In the genomic region with DNA sequence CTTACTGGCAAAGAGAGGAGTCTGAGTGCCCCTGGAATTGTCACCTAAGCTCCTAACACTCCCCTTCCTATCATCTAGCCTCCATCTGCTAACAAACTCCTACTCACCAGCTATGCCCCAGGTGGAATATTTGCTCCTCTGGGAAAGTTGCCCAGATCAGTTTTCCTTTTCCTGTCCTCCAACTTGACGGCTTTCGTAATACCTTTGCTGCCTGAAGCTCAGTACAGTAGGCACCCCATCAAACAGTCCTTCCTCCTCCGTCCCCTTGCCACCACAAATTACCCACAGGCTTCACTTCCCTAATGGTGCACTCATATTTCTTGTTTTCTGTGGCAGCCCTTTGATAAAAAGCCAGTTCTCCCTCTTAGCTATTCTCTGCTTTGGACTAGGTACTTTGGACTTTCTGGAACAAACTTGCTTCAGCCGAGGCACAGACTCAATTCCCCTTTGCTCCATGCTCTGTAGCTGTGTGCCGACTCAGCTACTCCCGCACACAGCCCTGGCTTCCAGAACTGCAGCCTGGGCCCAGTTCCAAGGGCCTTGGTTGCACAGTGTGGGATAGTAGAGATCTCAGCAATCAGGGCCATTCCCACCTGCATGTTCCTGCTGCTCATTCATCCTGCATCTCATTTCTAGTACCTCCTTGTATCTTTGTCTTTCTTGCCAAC, we compare ENCODE assay signal across 13 cellular contexts.
DNase-seq lines count a peak whose midpoint lies in the region; ATAC-seq, FAIRE-seq and TF ChIP-seq lines count a peak whose summit lies in the region.
"Had no signal": no experiment of that assay in that cellular context is flagged by ENCODE, and none has a peak within 500 bp of the region (broad histone marks: within the 10 kb centered on the region; RNA-seq: fewer than 3 reads in every experiment).

No MANE protein-coding gene starts in this region.

- peak overlapping the region in 1 of 2 donors; percentile 55 for H3K27ac ChIP-seq in kidney (ENCODE audit: low read depth in 2 of 2, low read length in 2 of 2)
- H3K27ac ChIP-seq: epithelial cell of prostate had no signal

- TF ChIP-seq CTCF in kidney (IDR thresholded peaks at IDR 0.05; ENCODE audit: borderline replicate concordance, extremely low read depth, insufficient read depth) = no peak

- in situ Hi-C loops in G401 (cut with HindIII; ENCODE audit: low sequenced_read_pairs) = no loop called here

- DNase-seq in G401 (ENCODE audit: low spot score) (peak; percentile 55), NOMO-1 treated with DMSO at 0.1 percent for 48 hours (lab: John Stamatoyannopoulos, UW; ENCODE audit: unreplicated experiment) (peak; percentile 86), kidney (no peak), NCI-H1105 treated with DMSO at 0.1 percent for 48 hours (lab: John Stamatoyannopoulos, UW) (no peak), NCI-H2081 (lab: John Stamatoyannopoulos, UW) (no peak)
- DNase-seq in stimulated activated CD8-positive, alpha-beta memory T cell treated with anti-CD3 and anti-CD28 coated beads, Interleukin-4, amount 100 ng/mL, for 48 hours = no peak
- DNase-seq: activated naive CD4-positive, alpha-beta T cell treated with anti-CD3 and anti-CD28 coated beads, Interleukin-2, amount 50 U/mL, for 16 hours; H9; SHP77; stimulated activated CD4-positive, alpha-beta T cell treated with anti-CD3 and anti-CD28 coated beads, Interleukin-4, amount 100 ng/mL, for 24 hours had no signal

- no peak overlapping the region for H3K9ac ChIP-seq in kidney (ENCODE audit: low read length in 2 of 2)

- intact Hi-C loops in kidney (cut with DNase I) = no loop called here

- peaks cover 0 to 6% of the 10 kb centered on the region in 2 donors for H3K4me1 ChIP-seq in kidney (ENCODE audit: control insufficient read depth in 1 of 2, insufficient read depth in 1 of 2, low read depth in 1 of 2, low read length in 2 of 2)

- H3K9me3 ChIP-seq in kidney (ENCODE audit: control insufficient read depth in 1 of 2, low read length in 2 of 2) = no peaks in the 10 kb centered on the region

- FAIRE-seq in kidney (lab: Jason Lieb, UNC) = peak; percentile 54

- peak; percentile 55 for ATAC-seq in GM21423 (IDR thresholded peaks at IDR 0.05; ENCODE audit: unreplicated experiment)
- ATAC-seq in HG03521 (IDR thresholded peaks at IDR 0.05; ENCODE audit: unreplicated experiment) = no peak

- H3K4me3 ChIP-seq in kidney (ENCODE audit: low read length in 2 of 2) = no peak overlapping the region

- no peaks in the 10 kb centered on the region for H3K36me3 ChIP-seq in kidney (ENCODE audit: control insufficient read depth in 1 of 2, insufficient read depth in 2 of 2, low read length in 2 of 2)

Comparison
In these comparisons a context has a peak if more than half of its experiments do, and no peak if none do; other contexts are left out.
1. DNase-seq: peak in G401 (single experiment) and NOMO-1 treated with DMSO at 0.1 percent for 48 hours (single experiment); none in kidney (single experiment), NCI-H1105 treated with DMSO at 0.1 percent for 48 hours (single experiment), NCI-H2081 (0 of 2) and stimulated activated CD8-positive, alpha-beta memory T cell treated with anti-CD3 and anti-CD28 coated beads, Interleukin-4, amount 100 ng/mL, for 48 hours (single experiment).